26 cellular contexts compared by ENCODE assay signal in genomic region chr15:91566116-91566515, GRCh38.
"Had no signal": no experiment of that assay in that cellular context is flagged by ENCODE, and none has a peak within 500 bp of the region (broad histone marks: within the 10 kb centered on the region; RNA-seq: fewer than 3 reads in every experiment).

No MANE protein-coding gene starts in this region.

- DNase-seq: activated CD4-positive, alpha-beta memory T cell treated with anti-CD3 and anti-CD28 coated beads for 36 hours; activated CD4-positive, alpha-beta T cell treated with anti-CD3 and anti-CD28 coated beads, Interleukin-2, amount 10 ng/mL, durations not matched to agents 24 days and 14 days; activated CD8-positive, alpha-beta memory T cell treated with anti-CD3 and anti-CD28 coated beads, Interleukin-2, amount 50 U/mL, for 4 hours; activated effector memory CD4-positive, alpha-beta T cell treated with anti-CD3 and anti-CD28 coated beads, Interleukin-2, amount 50 U/mL, for 16 hours; activated naive CD4-positive, alpha-beta T cell treated with anti-CD3 and anti-CD28 coated beads for 36 hours; activated naive CD8-positive, alpha-beta T cell treated with anti-CD3 and anti-CD28 coated beads, Interleukin-2, amount 10 ng/mL, durations not matched to agents 7 days and 5 days; activated T-cell treated with anti-CD3 and anti-CD28 coated beads, Interleukin-2, amount 50 U/mL, for 1 hour; brain microvascular endothelial cell; dorsolateral prefrontal cortex; effector memory CD4-positive, alpha-beta T cell; islet precursor cell; left ventricle myocardium inferior; mesendoderm; mucosa of descending colon; stimulated activated CD4-positive, alpha-beta T cell treated with anti-CD3 and anti-CD28 coated beads, Interleukin-15, amount 100 ng/mL, for 24 hours; stimulated activated CD4-positive, alpha-beta T cell treated with anti-CD3 and anti-CD28 coated beads, Interleukin-2, amount 100 ng/mL, for 24 hours; stimulated activated naive CD4-positive, alpha-beta T cell; WERI-Rb-1 had no signal

- H3K4me1 ChIP-seq: ascending aorta, left ventricle myocardium inferior had no signal

- H3K27me3 ChIP-seq: ascending aorta, brain microvascular endothelial cell, dorsolateral prefrontal cortex, right atrium auricular region, suprapubic skin, tibial nerve had no signal

- H3K36me3 ChIP-seq: ascending aorta, brain microvascular endothelial cell, left ventricle myocardium inferior, right atrium auricular region, suprapubic skin, tibial nerve, WERI-Rb-1 had no signal

- H3K4me3 ChIP-seq: ascending aorta, coronary artery, dorsolateral prefrontal cortex, left ventricle myocardium inferior, lung, mucosa of descending colon, right atrium auricular region, suprapubic skin, tibial nerve had no signal

- H3K9me3 ChIP-seq: ascending aorta, left ventricle myocardium inferior, mucosa of descending colon, right atrium auricular region, suprapubic skin, tibial nerve had no signal

- ATAC-seq: activated CD4-positive, CD25-positive, alpha-beta regulatory T cell treated with anti-CD3 and anti-CD28 coated beads, Interleukin-2, amount 50 U/mL, for 24 hours; mucosa of descending colon; natural killer cell treated with Interleukin-12 subunit alpha and Interleukin-12 subunit beta and Interleukin-15 and Interleukin-18, amount 100 ng/mL, for 72 hours had no signal
